ENCODE assay signal across 16 cellular contexts in genomic region chr3:23633261-23633960, GRCh38.
"Had no signal": no experiment of that assay in that cellular context is flagged by ENCODE, and none has a peak within 500 bp of the region (broad histone marks: within the 10 kb centered on the region; RNA-seq: fewer than 3 reads in every experiment).

No MANE protein-coding gene starts in this region.

- H3K4me1 ChIP-seq: gastrocnemius medialis, sigmoid colon, spleen had no signal

- H3K9me3 ChIP-seq: gastrocnemius medialis, sigmoid colon, spleen had no signal

- H3K9me3 Mint-ChIP-seq: central memory CD8-positive, alpha-beta T cell; natural killer cell had no signal

- H3K36me3 Mint-ChIP-seq: activated naive CD8-positive, alpha-beta T cell treated with anti-CD3 and anti-CD28 coated beads for 36 hours; brain; natural killer cell had no signal

- H3K36me3 ChIP-seq: gastrocnemius medialis, sigmoid colon, spleen had no signal

- H3K27ac ChIP-seq: coronary artery, gastrocnemius medialis, sigmoid colon, spleen had no signal

- H3K4me3 Mint-ChIP-seq: activated CD4-positive, alpha-beta T cell treated with anti-CD3 and anti-CD28 coated beads, Interleukin-2, amount 10 ng/mL, durations not matched to agents 7 days and 5 days; activated naive CD8-positive, alpha-beta T cell treated with anti-CD3 and anti-CD28 coated beads for 36 hours; brain; central memory CD8-positive, alpha-beta T cell; memory B cell; natural killer cell; stimulated activated naive CD8-positive, alpha-beta T cell treated with anti-CD3 and anti-CD28 coated beads, Interleukin-15, amount 100 ng/mL, for 72 hours had no signal

- H3K27ac Mint-ChIP-seq: activated CD4-positive, alpha-beta T cell treated with anti-CD3 and anti-CD28 coated beads, Interleukin-2, amount 10 ng/mL, durations not matched to agents 7 days and 5 days; activated naive CD8-positive, alpha-beta T cell treated with anti-CD3 and anti-CD28 coated beads for 36 hours; memory B cell; natural killer cell; stimulated activated naive CD8-positive, alpha-beta T cell treated with anti-CD3 and anti-CD28 coated beads, Interleukin-15, amount 100 ng/mL, for 72 hours had no signal

- H3K4me1 Mint-ChIP-seq: activated CD4-positive, alpha-beta T cell treated with anti-CD3 and anti-CD28 coated beads, Interleukin-2, amount 10 ng/mL, durations not matched to agents 7 days and 5 days; activated naive CD8-positive, alpha-beta T cell treated with anti-CD3 and anti-CD28 coated beads for 36 hours; central memory CD8-positive, alpha-beta T cell; memory B cell; stimulated activated naive CD8-positive, alpha-beta T cell treated with anti-CD3 and anti-CD28 coated beads, Interleukin-15, amount 100 ng/mL, for 72 hours had no signal

- DNase-seq: activated CD4-positive, alpha-beta T cell treated with anti-CD3 and anti-CD28 coated beads, Interleukin-2, amount 10 ng/mL, durations not matched to agents 7 days and 5 days; activated CD8-positive, alpha-beta memory T cell treated with anti-CD3 and anti-CD28 coated beads for 24 hours; activated naive CD8-positive, alpha-beta T cell treated with anti-CD3 and anti-CD28 coated beads for 36 hours; effector CD4-positive, alpha-beta T cell; gastrocnemius medialis; islet precursor cell; natural killer cell; occipital lobe; sigmoid colon; spleen; stimulated activated CD4-positive, alpha-beta T cell treated with anti-CD3 and anti-CD28 coated beads, Interleukin-1b, Interleukin-23, amount 100 ng/mL, for 48 hours; stimulated activated naive CD8-positive, alpha-beta T cell treated with anti-CD3 and anti-CD28 coated beads, Interleukin-15, amount 100 ng/mL, for 72 hours had no signal

- H3K4me3 ChIP-seq: coronary artery, gastrocnemius medialis, sigmoid colon, spleen had no signal

- H3K27me3 ChIP-seq: gastrocnemius medialis, sigmoid colon, spleen had no signal
